In the genomic region with DNA sequence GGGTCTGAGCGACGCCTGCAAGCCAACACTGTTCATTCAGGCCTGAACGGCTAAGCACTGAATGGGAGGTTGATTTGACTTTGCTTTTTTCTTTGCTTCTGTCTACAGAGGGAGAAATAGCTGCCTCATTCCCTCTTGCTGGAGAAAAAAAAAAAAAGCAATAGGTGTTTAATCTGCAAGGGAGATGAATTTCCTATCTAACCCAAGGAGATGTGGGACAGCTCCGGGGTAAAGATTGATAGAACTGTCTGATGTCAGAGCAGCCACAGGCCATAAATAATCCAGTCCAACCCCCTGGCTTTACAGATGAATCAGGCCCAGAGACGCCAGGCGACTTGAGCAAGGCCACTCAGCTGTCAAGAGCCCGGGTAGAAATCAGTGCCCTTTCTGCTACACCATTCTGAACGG, we compare ENCODE assay signal across 8 cellular contexts.
DNase-seq lines count a peak whose midpoint lies in the region; ATAC-seq and TF ChIP-seq lines count a peak whose summit lies in the region.

No MANE protein-coding gene starts in this region.

- H3K9me3 ChIP-seq in left lung (no peaks in the 10 kb centered on the region), thoracic aorta (no peaks in the 10 kb centered on the region)

- peak overlapping the region; percentile 93 to 95 for H3K27ac ChIP-seq in left lung
- H3K27ac ChIP-seq in thoracic aorta, result peak overlapping the region; percentile 87 to 94

- CTCF ChIA-PET in activated CD4-positive, alpha-beta T cell treated with anti-CD3 and anti-CD28 coated beads, Interleukin-2, amount 10 ng/mL, durations not matched to agents 7 days and 5 days (lab: Charles Lee), result interaction anchor here (0.6 to 1.3 kb wide), 3 partner anchors 9 to 102 kb away, joined by 3 to 5 read pairs (median 3); no protein-coding TSS in a partner anchor

- intact Hi-C loops in left lung (cut with DNase I), result no loop called here

- POLR2A ChIA-PET in activated CD4-positive, alpha-beta T cell treated with anti-CD3 and anti-CD28 coated beads, Interleukin-2, amount 10 ng/mL, durations not matched to agents 7 days and 5 days (lab: Charles Lee), result no interaction called here
- POLR2A ChIA-PET in activated naive CD8-positive, alpha-beta T cell treated with anti-CD3 and anti-CD28 coated beads, Interleukin-2, amount 10 ng/mL, durations not matched to agents 7 days and 5 days (lab: Charles Lee), result interaction anchor here (2.5 kb wide), 1 partner anchor 15 kb away, joined by 17 read pairs; no protein-coding TSS in a partner anchor

- H3K27me3 Mint-ChIP-seq in activated CD4-positive, alpha-beta T cell treated with anti-CD3 and anti-CD28 coated beads, Interleukin-2, amount 10 ng/mL, durations not matched to agents 7 days and 5 days, result no peaks in the 10 kb centered on the region
- H3K27me3 Mint-ChIP-seq in activated naive CD8-positive, alpha-beta T cell treated with anti-CD3 and anti-CD28 coated beads, Interleukin-2, amount 10 ng/mL, durations not matched to agents 7 days and 5 days, result no peaks in the 10 kb centered on the region

- H3K27ac Mint-ChIP-seq in activated CD4-positive, alpha-beta T cell treated with anti-CD3 and anti-CD28 coated beads, Interleukin-2, amount 10 ng/mL, durations not matched to agents 7 days and 5 days, result peak overlapping the region; percentile 94
- H3K27ac Mint-ChIP-seq in activated naive CD8-positive, alpha-beta T cell treated with anti-CD3 and anti-CD28 coated beads, Interleukin-2, amount 10 ng/mL, durations not matched to agents 7 days and 5 days, result peak overlapping the region; percentile 83

- peak overlapping the region in 1 of 2 donors; percentile 73 for H3K4me3 ChIP-seq in left lung
- peak overlapping the region; percentile 88 for H3K4me3 ChIP-seq in thoracic aorta

- H3K36me3 Mint-ChIP-seq in activated CD4-positive, alpha-beta T cell treated with anti-CD3 and anti-CD28 coated beads, Interleukin-2, amount 10 ng/mL, durations not matched to agents 7 days and 5 days (ENCODE audit: low read depth), result no peaks in the 10 kb centered on the region
- no peaks in the 10 kb centered on the region for H3K36me3 Mint-ChIP-seq in activated naive CD8-positive, alpha-beta T cell treated with anti-CD3 and anti-CD28 coated beads, Interleukin-2, amount 10 ng/mL, durations not matched to agents 7 days and 5 days

- no peak for DNase-seq in activated CD4-positive, alpha-beta T cell treated with anti-CD3 and anti-CD28 coated beads, Interleukin-2, amount 10 ng/mL, durations not matched to agents 7 days and 5 days
- DNase-seq in activated CD4-positive, alpha-beta T cell treated with anti-CD3 and anti-CD28 coated beads, Interleukin-2, amount 50 U/mL, for 4 hours, result no peak
- no peak for DNase-seq in activated naive CD8-positive, alpha-beta T cell treated with anti-CD3 and anti-CD28 coated beads, Interleukin-2, amount 10 ng/mL, durations not matched to agents 7 days and 5 days
- DNase-seq in left lung (no peak), thoracic aorta (ENCODE audit: low spot score) (no peak), NCI-H146 treated with DMSO at 0.1 percent for 48 hours (lab: John Stamatoyannopoulos, UW; ENCODE audit: unreplicated experiment) (no peak), NCI-H748 (lab: John Stamatoyannopoulos, UW; ENCODE audit: unreplicated experiment) (no peak)

- H3K9me3 Mint-ChIP-seq in activated CD4-positive, alpha-beta T cell treated with anti-CD3 and anti-CD28 coated beads, Interleukin-2, amount 10 ng/mL, durations not matched to agents 7 days and 5 days, result peaks cover 6% of the 10 kb centered on the region
- H3K9me3 Mint-ChIP-seq in activated naive CD8-positive, alpha-beta T cell treated with anti-CD3 and anti-CD28 coated beads, Interleukin-2, amount 10 ng/mL, durations not matched to agents 7 days and 5 days, result no peaks in the 10 kb centered on the region

- peak overlapping the region; percentile 80 for H3K4me3 Mint-ChIP-seq in activated CD4-positive, alpha-beta T cell treated with anti-CD3 and anti-CD28 coated beads, Interleukin-2, amount 10 ng/mL, durations not matched to agents 7 days and 5 days
- peak overlapping the region; percentile 86 for H3K4me3 Mint-ChIP-seq in activated naive CD8-positive, alpha-beta T cell treated with anti-CD3 and anti-CD28 coated beads, Interleukin-2, amount 10 ng/mL, durations not matched to agents 7 days and 5 days

- TF ChIP-seq CTCF in left lung (IDR thresholded peaks at IDR 0.05), result no peak
- TF ChIP-seq CTCF in thoracic aorta (IDR thresholded peaks at IDR 0.05), result no peak

- ATAC-seq in activated naive CD8-positive, alpha-beta T cell treated with anti-CD3 and anti-CD28 coated beads, Interleukin-2, amount 10 ng/mL, durations not matched to agents 7 days and 5 days (ENCODE audit: low read depth), result no peak
- ATAC-seq in left lung (no peak), thoracic aorta (ENCODE audit: insufficient number of reproducible peaks, low FRiP score, low read depth) (no peak), GM18870 (IDR thresholded peaks at IDR 0.05; ENCODE audit: unreplicated experiment) (no peak)

- H3K4me1 ChIP-seq in left lung (peaks cover 0 to 16% of the 10 kb centered on the region in 2 donors), thoracic aorta (ENCODE audit: control insufficient read depth in 1 of 2, low read depth in 2 of 2) (peaks cover 12 to 25% of the 10 kb centered on the region in 2 donors)

- H3K27me3 ChIP-seq in left lung (no peaks in the 10 kb centered on the region), thoracic aorta (replicated peaks; ENCODE audit: insufficient read depth) (no peaks in the 10 kb centered on the region)

- H3K36me3 ChIP-seq in left lung (no peaks in the 10 kb centered on the region), thoracic aorta (no peaks in the 10 kb centered on the region)

- peaks cover 15% of the 10 kb centered on the region for H3K4me1 Mint-ChIP-seq in activated CD4-positive, alpha-beta T cell treated with anti-CD3 and anti-CD28 coated beads, Interleukin-2, amount 10 ng/mL, durations not matched to agents 7 days and 5 days
- H3K4me1 Mint-ChIP-seq in activated naive CD8-positive, alpha-beta T cell treated with anti-CD3 and anti-CD28 coated beads, Interleukin-2, amount 10 ng/mL, durations not matched to agents 7 days and 5 days, result peaks cover 14% of the 10 kb centered on the region
